In genomic region chr18:1522249-1522615, GRCh38 we compare ENCODE assay signal across 27 cellular contexts.
"Had no signal": no experiment of that assay in that cellular context is flagged by ENCODE, and none has a peak within 500 bp of the region (broad histone marks: within the 10 kb centered on the region; RNA-seq: fewer than 3 reads in every experiment).

No MANE protein-coding gene starts in this region.

- H3K36me3 Mint-ChIP-seq: activated naive CD8-positive, alpha-beta T cell; natural killer cell treated with Interleukin-12 subunit alpha and Interleukin-12 subunit beta and Interleukin-15 and Interleukin-18, amount 100 ng/mL, for 72 hours; stimulated activated naive B cell treated with anti-CD40 and anti-IgM and Interleukin-4, amounts not matched to agents 10 μg/mL and 1 μg/mL and 100 μg/mL, for 72 hours had no signal

- H3K4me1 ChIP-seq: body of pancreas, colonic mucosa, gastroesophageal sphincter, left ventricle myocardium inferior, tibial nerve had no signal

- H3K79me2 ChIP-seq: hepatocyte had no signal

- H3K27me3 Mint-ChIP-seq: activated CD4-positive, alpha-beta T cell treated with anti-CD3 and anti-CD28 coated beads for 36 hours; activated naive CD8-positive, alpha-beta T cell; natural killer cell treated with Interleukin-12 subunit alpha and Interleukin-12 subunit beta and Interleukin-15 and Interleukin-18, amount 100 ng/mL, for 72 hours; stimulated activated naive B cell treated with anti-CD40 and anti-IgM and Interleukin-4, amounts not matched to agents 10 μg/mL and 1 μg/mL and 100 μg/mL, for 72 hours had no signal

- H3K9me3 Mint-ChIP-seq: stimulated activated naive B cell treated with anti-CD40 and anti-IgM and Interleukin-4, amounts not matched to agents 10 μg/mL and 1 μg/mL and 100 μg/mL, for 72 hours had no signal

- H3K4me3 ChIP-seq: body of pancreas, colonic mucosa, gastroesophageal sphincter, hepatocyte, left ventricle myocardium inferior, lung, mucosa of descending colon, tibial nerve had no signal

- H3K9me3 ChIP-seq: body of pancreas, colonic mucosa, gastroesophageal sphincter, left ventricle myocardium inferior, tibial nerve had no signal

- H3K4me3 Mint-ChIP-seq: activated CD4-positive, alpha-beta T cell treated with anti-CD3 and anti-CD28 coated beads for 36 hours; activated naive CD8-positive, alpha-beta T cell; activated T-cell treated with anti-CD3 and anti-CD28 coated beads, Interleukin-2, amount 50 U/mL, for 72 hours; natural killer cell treated with Interleukin-12 subunit alpha and Interleukin-12 subunit beta and Interleukin-15 and Interleukin-18, amount 100 ng/mL, for 72 hours; stimulated activated naive B cell treated with anti-CD40 and anti-IgM and Interleukin-4, amounts not matched to agents 10 μg/mL and 1 μg/mL and 100 μg/mL, for 72 hours; T-helper 2 cell treated with Interferon-gamma antibody and Interleukin-4, amounts not matched to agents 5 μg/mL and 100 μg/mL, for 36 hours had no signal

- H3K36me3 ChIP-seq: colonic mucosa, gastroesophageal sphincter, left ventricle myocardium inferior, tibial nerve had no signal

- H3K27ac ChIP-seq: body of pancreas, colonic mucosa, gastroesophageal sphincter, hepatocyte, left ventricle myocardium inferior, tibial nerve had no signal

- H3K27me3 ChIP-seq: body of pancreas, colonic mucosa, gastroesophageal sphincter, hepatocyte, tibial nerve had no signal

- H3K4me1 Mint-ChIP-seq: activated CD4-positive, alpha-beta T cell treated with anti-CD3 and anti-CD28 coated beads for 36 hours; stimulated activated naive B cell treated with anti-CD40 and anti-IgM and Interleukin-4, amounts not matched to agents 10 μg/mL and 1 μg/mL and 100 μg/mL, for 72 hours had no signal

- H3K4me2 ChIP-seq: hepatocyte had no signal

- H3K27ac Mint-ChIP-seq: activated CD4-positive, alpha-beta T cell treated with anti-CD3 and anti-CD28 coated beads for 36 hours; activated naive CD8-positive, alpha-beta T cell; activated T-cell treated with anti-CD3 and anti-CD28 coated beads, Interleukin-2, amount 50 U/mL, for 72 hours; natural killer cell treated with Interleukin-12 subunit alpha and Interleukin-12 subunit beta and Interleukin-15 and Interleukin-18, amount 100 ng/mL, for 72 hours; stimulated activated naive B cell treated with anti-CD40 and anti-IgM and Interleukin-4, amounts not matched to agents 10 μg/mL and 1 μg/mL and 100 μg/mL, for 72 hours; T-helper 2 cell treated with Interferon-gamma antibody and Interleukin-4, amounts not matched to agents 5 μg/mL and 100 μg/mL, for 36 hours had no signal

- DNase-seq: activated CD4-positive, alpha-beta T cell treated with anti-CD3 and anti-CD28 coated beads for 36 hours; activated CD4-positive, alpha-beta T cell treated with anti-CD3 and anti-CD28 coated beads, Interleukin-2, amount 50 U/mL, for 4 hours; activated CD4-positive, CD25-positive, alpha-beta regulatory T cell; activated naive CD4-positive, alpha-beta T cell; activated T-cell treated with anti-CD3 and anti-CD28 coated beads for 4 hours; activated T-cell treated with anti-CD3 and anti-CD28 coated beads, Interleukin-2, amount 50 U/mL, for 72 hours; aorta; body of pancreas; cerebellar nuclear complex; colonic mucosa; effector CD8-positive, alpha-beta T cell; islet precursor cell; left ventricle myocardium inferior; mesendoderm; mucosa of descending colon; posterior cingulate gyrus; right cardiac atrium; stimulated activated CD4-positive, alpha-beta T cell treated with anti-CD3 and anti-CD28 coated beads, Interleukin-15, amount 100 ng/mL, for 24 hours; stimulated activated CD4-positive, alpha-beta T cell treated with anti-CD3 and anti-CD28 coated beads, Interleukin-2, amount 100 ng/mL, for 24 hours; stimulated activated naive B cell treated with anti-CD40 and anti-IgM and Interleukin-4, amounts not matched to agents 10 μg/mL and 1 μg/mL and 100 μg/mL, for 72 hours had no signal

- ATAC-seq: activated CD4-positive, alpha-beta T cell treated with anti-CD3 and anti-CD28 coated beads for 36 hours; activated T-cell treated with anti-CD3 and anti-CD28 coated beads, Interleukin-2, amount 50 U/mL, for 72 hours; body of pancreas; gastroesophageal sphincter; mucosa of descending colon; natural killer cell treated with Interleukin-12 subunit alpha and Interleukin-12 subunit beta and Interleukin-15 and Interleukin-18, amount 100 ng/mL, for 72 hours; right cardiac atrium; stimulated activated naive B cell treated with anti-CD40 and anti-IgM and Interleukin-4, amounts not matched to agents 10 μg/mL and 1 μg/mL and 100 μg/mL, for 72 hours had no signal

- H2AFZ ChIP-seq: hepatocyte had no signal
